11 cellular contexts compared by ENCODE assay signal in genomic region chr20:49694450-49695071, GRCh38. TPM values are rescaled to one million over a fixed set of nuclear protein-coding genes. Genes with fewer than 3 reads are reported as not detected.
DNase-seq lines count a peak whose midpoint lies in the region; ATAC-seq, FAIRE-seq and TF ChIP-seq lines count a peak whose summit lies in the region.
"Had no signal": no experiment of that assay in that cellular context is flagged by ENCODE, and none has a peak within 500 bp of the region (broad histone marks: within the 10 kb centered on the region; RNA-seq: fewer than 3 reads in every experiment).

No MANE protein-coding gene starts in this region.

- CTCF ChIA-PET in activated CD8-positive, alpha-beta T cell treated with anti-CD3 and anti-CD28 coated beads for 36 hours (lab: Charles Lee) = interaction anchor here (0.6 to 0.8 kb wide), 3 partner anchors 110 to 156 kb away, joined by 3 read pairs; no protein-coding TSS in a partner anchor
- CTCF ChIA-PET in activated CD8-positive, alpha-beta T cell treated with anti-CD3 and anti-CD28 coated beads, Interleukin-2, amount 10 ng/mL, durations not matched to agents 7 days and 5 days (lab: Charles Lee) = interaction anchor here (0.7 to 1.3 kb wide), 4 partner anchors 15 to 136 kb away, joined by 3 read pairs; no protein-coding TSS in a partner anchor

- no peak overlapping the region for H3K4me3 Mint-ChIP-seq in activated CD8-positive, alpha-beta T cell treated with anti-CD3 and anti-CD28 coated beads for 36 hours
- H3K4me3 Mint-ChIP-seq in activated CD8-positive, alpha-beta T cell treated with anti-CD3 and anti-CD28 coated beads, Interleukin-2, amount 10 ng/mL, durations not matched to agents 7 days and 5 days = no peak overlapping the region

- H3K9me3 ChIP-seq in OCI-LY3 (ENCODE audit: insufficient read depth, low read length) (no peaks in the 10 kb centered on the region), keratinocyte (ENCODE audit: control insufficient read depth, low read depth, low read length) (no peaks in the 10 kb centered on the region), stomach (no peaks in the 10 kb centered on the region), ovary (no peaks in the 10 kb centered on the region)
- H3K9me3 ChIP-seq: SK-N-SH, tibial nerve had no signal

- H3K27ac Mint-ChIP-seq in activated CD8-positive, alpha-beta T cell treated with anti-CD3 and anti-CD28 coated beads for 36 hours = peak overlapping the region; percentile 45
- H3K27ac Mint-ChIP-seq in activated CD8-positive, alpha-beta T cell treated with anti-CD3 and anti-CD28 coated beads, Interleukin-2, amount 10 ng/mL, durations not matched to agents 7 days and 5 days = no peak overlapping the region

- no peaks in the 10 kb centered on the region for H3K9me3 Mint-ChIP-seq in activated CD8-positive, alpha-beta T cell treated with anti-CD3 and anti-CD28 coated beads for 36 hours
- H3K9me3 Mint-ChIP-seq in activated CD8-positive, alpha-beta T cell treated with anti-CD3 and anti-CD28 coated beads, Interleukin-2, amount 10 ng/mL, durations not matched to agents 7 days and 5 days (ENCODE audit: insufficient read depth) = no peaks in the 10 kb centered on the region

- no peaks in the 10 kb centered on the region for H3K27me3 ChIP-seq in OCI-LY3 (ENCODE audit: low read depth, low read length)
- H3K27me3 ChIP-seq in keratinocyte (ENCODE audit: control insufficient read depth, extremely low read depth, insufficient read depth, low read length) = no peaks in the 10 kb centered on the region
- H3K27me3 ChIP-seq in stomach = no peaks in the 10 kb centered on the region
- no peaks in the 10 kb centered on the region for H3K27me3 ChIP-seq in ovary
- H3K27me3 ChIP-seq: tibial nerve had no signal

- TF ChIP-seq CTCF in activated CD8-positive, alpha-beta T cell treated with anti-CD3 and anti-CD28 coated beads for 36 hours (IDR thresholded peaks at IDR 0.05) = no peak
- TF ChIP-seq CTCF in OCI-LY3 (IDR thresholded peaks at IDR 0.05; ENCODE audit: low read depth, low read length) = no peak
- no peak for TF ChIP-seq CTCF in keratinocyte (optimal IDR thresholded peaks at IDR 0.05 in 1 of 3, IDR thresholded peaks at IDR 0.05 in 1 of 3, conservative IDR thresholded peaks at IDR 0.05 in 1 of 3; ENCODE audit: extremely low read depth in 1 of 3, insufficient read depth in 2 of 3, low read length in 3 of 3)
- TF ChIP-seq CTCF in stomach (IDR thresholded peaks at IDR 0.05) = no peak
- TF ChIP-seq CTCF in ovary (IDR thresholded peaks at IDR 0.05) = no peak

- 32 to 70% (median 45%) methylated on average over 2 of the region's 2 CpGs for WGBS in stomach, 5 donors
- 65 to 74% (median 66%) methylated on average over 2 of the region's 2 CpGs for WGBS in ovary, 3 donors

- TF ChIP-seq POLR2A in stomach (IDR thresholded peaks at IDR 0.05) = no peak
- TF ChIP-seq POLR2A in ovary (IDR thresholded peaks at IDR 0.05) = no peak

- no peaks in the 10 kb centered on the region for H3K36me3 Mint-ChIP-seq in activated CD8-positive, alpha-beta T cell treated with anti-CD3 and anti-CD28 coated beads for 36 hours (ENCODE audit: low read depth)
- peaks cover 2% of the 10 kb centered on the region for H3K36me3 Mint-ChIP-seq in activated CD8-positive, alpha-beta T cell treated with anti-CD3 and anti-CD28 coated beads, Interleukin-2, amount 10 ng/mL, durations not matched to agents 7 days and 5 days (ENCODE audit: low read depth)

- H3K27ac ChIP-seq in OCI-LY3 (ENCODE audit: low read length) (peak overlapping the region; percentile 11; the same call in 1 of the 2 replicates), keratinocyte (ENCODE audit: control insufficient read depth, insufficient read depth, low read length) (peak overlapping the region; percentile 13), stomach (peak overlapping the region in 4 of 5 donors; percentile 21 to 59 (median 32)), ovary (no peak overlapping the region)
- H3K27ac ChIP-seq: tibial nerve had no signal

- H3K4me2 ChIP-seq in OCI-LY3 (ENCODE audit: low read length) (peak overlapping the region; percentile 51), keratinocyte (ENCODE audit: control insufficient read depth, extremely low read depth, insufficient read depth, low read depth, low read length) (no peak overlapping the region)
- H3K4me2 ChIP-seq: SK-N-SH had no signal

- POLR2A ChIA-PET in activated CD8-positive, alpha-beta T cell treated with anti-CD3 and anti-CD28 coated beads for 36 hours (lab: Charles Lee) = interaction anchor here (0.6 to 1.4 kb wide), 3 partner anchors 16 to 275 kb away, joined by 3 to 4 read pairs (median 3); no protein-coding TSS in a partner anchor
- POLR2A ChIA-PET in activated CD8-positive, alpha-beta T cell treated with anti-CD3 and anti-CD28 coated beads, Interleukin-2, amount 10 ng/mL, durations not matched to agents 7 days and 5 days (lab: Charles Lee) = interaction anchor here (1.1 kb wide), 1 partner anchor 16 kb away, joined by 3 read pairs; no protein-coding TSS in a partner anchor

- peaks cover 4% of the 10 kb centered on the region for H3K9me1 ChIP-seq in keratinocyte (ENCODE audit: control insufficient read depth, extremely low read depth, insufficient read depth, low read length)

- dilution Hi-C loops in keratinocyte (cut with MboI; ENCODE audit: extremely low pct_ligation_motif_present, low sequenced_read_pairs) = no loop called here

- intact Hi-C loops in activated CD8-positive, alpha-beta T cell treated with anti-CD3 and anti-CD28 coated beads for 36 hours (cut with micrococcal nuclease) = no loop called here
- intact Hi-C loops in stomach (cut with DNase I; ENCODE audit: low total_unique reads) = loop anchor here (10.0 kb wide), 1 partner anchor 70 kb away; no protein-coding TSS in a partner anchor
- intact Hi-C loops in ovary (cut with DNase I) = no loop called here

- FAIRE-seq in keratinocyte (lab: Jason Lieb, UNC) (no peak), urothelium cell line (lab: Jason Lieb, UNC) (no peak)

- H3K79me2 ChIP-seq in OCI-LY3 (ENCODE audit: low read length) (peaks cover 97% of the 10 kb centered on the region), keratinocyte (ENCODE audit: control insufficient read depth, insufficient read depth, low read length) (peaks cover 93% of the 10 kb centered on the region)

- ATAC-seq in activated CD8-positive, alpha-beta T cell treated with anti-CD3 and anti-CD28 coated beads for 36 hours = peak; percentile 24
- no peak for ATAC-seq in activated CD8-positive, alpha-beta T cell treated with anti-CD3 and anti-CD28 coated beads, Interleukin-2, amount 10 ng/mL, durations not matched to agents 7 days and 5 days
- no peak for ATAC-seq in GM19324 (IDR thresholded peaks at IDR 0.05; ENCODE audit: low FRiP score, unreplicated experiment)

- H3K4me3 ChIP-seq in OCI-LY3 (ENCODE audit: low read length) (peak overlapping the region; percentile 14; the same call in 1 of the 2 replicates), keratinocyte (ENCODE audit: control insufficient read depth in 2 of 3, extremely low read depth in 1 of 3, insufficient read depth in 2 of 3, low read depth in 1 of 3, low read length in 3 of 3) (no peak overlapping the region), stomach (no peak overlapping the region), ovary (no peak overlapping the region)
- H3K4me3 ChIP-seq: tibial nerve had no signal

- TF ChIP-seq EP300 in stomach (IDR thresholded peaks at IDR 0.05) (no peak), ovary (IDR thresholded peaks at IDR 0.05) (no peak)

- DNase-seq in activated CD8-positive, alpha-beta T cell treated with anti-CD3 and anti-CD28 coated beads for 36 hours = no peak
- DNase-seq in activated CD8-positive, alpha-beta T cell treated with anti-CD3 and anti-CD28 coated beads, Interleukin-2, amount 10 ng/mL, durations not matched to agents 7 days and 5 days = no peak
- DNase-seq in keratinocyte (ENCODE audit: low read depth, low spot score) (no peak), stomach (no peak), ovary (no peak), urothelium cell line (ENCODE audit: low spot score) (no peak)
- DNase-seq: DMS53, SK-N-SH had no signal

- H3K9ac ChIP-seq in OCI-LY3 (ENCODE audit: low read length) (peak overlapping the region; percentile 13; the same call in 1 of the 2 replicates), keratinocyte (ENCODE audit: control insufficient read depth, extremely low read depth, insufficient read depth, low read length) (no peak overlapping the region)
- H3K9ac ChIP-seq: SK-N-SH had no signal

- H3K27me3 Mint-ChIP-seq in activated CD8-positive, alpha-beta T cell treated with anti-CD3 and anti-CD28 coated beads for 36 hours = no peaks in the 10 kb centered on the region
- no peaks in the 10 kb centered on the region for H3K27me3 Mint-ChIP-seq in activated CD8-positive, alpha-beta T cell treated with anti-CD3 and anti-CD28 coated beads, Interleukin-2, amount 10 ng/mL, durations not matched to agents 7 days and 5 days (ENCODE audit: low read depth)

- H3K4me1 ChIP-seq in OCI-LY3 (ENCODE audit: low read length) = peaks cover 92% of the 10 kb centered on the region
- peaks cover 59% of the 10 kb centered on the region for H3K4me1 ChIP-seq in keratinocyte (ENCODE audit: control insufficient read depth, extremely low read depth, insufficient read depth, low read length)
- H3K4me1 ChIP-seq in stomach = peaks cover 50 to 100% (median 81%) of the 10 kb centered on the region in 4 donors
- H3K4me1 ChIP-seq in ovary (ENCODE audit: insufficient read depth) = peaks cover 16% of the 10 kb centered on the region

- H4K20me1 ChIP-seq in OCI-LY3 (ENCODE audit: insufficient read depth, low read length) (peaks cover 79% of the 10 kb centered on the region), keratinocyte (ENCODE audit: control insufficient read depth, extremely low read depth, insufficient read depth, low read length) (peaks cover 4% of the 10 kb centered on the region)

- H2AFZ ChIP-seq in OCI-LY3 (ENCODE audit: low read depth, low read length) (no peak overlapping the region), keratinocyte (ENCODE audit: control insufficient read depth, low read length) (no peak overlapping the region)

- H3K4me1 Mint-ChIP-seq in activated CD8-positive, alpha-beta T cell treated with anti-CD3 and anti-CD28 coated beads for 36 hours (ENCODE audit: low read depth) = peaks cover 58% of the 10 kb centered on the region
- peaks cover 23% of the 10 kb centered on the region for H3K4me1 Mint-ChIP-seq in activated CD8-positive, alpha-beta T cell treated with anti-CD3 and anti-CD28 coated beads, Interleukin-2, amount 10 ng/mL, durations not matched to agents 7 days and 5 days (ENCODE audit: low read depth)

- H3K36me3 ChIP-seq in OCI-LY3 (replicated peaks; ENCODE audit: low read depth, low read length) = peaks cover 13% of the 10 kb centered on the region
- no peaks in the 10 kb centered on the region for H3K36me3 ChIP-seq in keratinocyte (ENCODE audit: control insufficient read depth in 2 of 2, extremely low read depth in 1 of 2, insufficient read depth in 2 of 2, low read length in 2 of 2)
- no peaks in the 10 kb centered on the region for H3K36me3 ChIP-seq in stomach
- no peaks in the 10 kb centered on the region for H3K36me3 ChIP-seq in ovary
- H3K36me3 ChIP-seq: tibial nerve had no signal

RNA-seq across cellular contexts. Expression of gene B4GALT5, which starts 19.1 kb away (rescaled TPM):
- total RNA-seq in activated CD8-positive, alpha-beta T cell treated with anti-CD3 and anti-CD28 coated beads for 36 hours = 10 to 100 TPM; 16.5 to 16.8 TPM
- total RNA-seq in activated CD8-positive, alpha-beta T cell treated with anti-CD3 and anti-CD28 coated beads, Interleukin-2, amount 10 ng/mL, durations not matched to agents 7 days and 5 days = 10 to 100 TPM; 13.3 to 13.4 TPM
- polyA plus RNA-seq in keratinocyte (20.1 to 27.8 TPM (median 23.5 TPM) in 3 replicates), stomach (10 to 100 TPM in 2 of 3 donors, 1 to 10 TPM in 1; 7.5 to 10.8 (median 10.2) TPM), ovary (10 to 100 TPM; 22.2 to 50.9 TPM)
- polyA plus RNA-seq in keratinocyte (2011; ENCODE audit: low read depth) = 3.7 TPM
- polyA plus RNA-seq in keratinocyte (2011; cell fraction: cytosol; rRNA removed) = 19.5 and 27.6 TPM in 2 replicates
- polyA plus RNA-seq in keratinocyte (2011; cell fraction: nucleus; rRNA removed) = 24.8 and 27.3 TPM in 2 replicates
- 9.1 and 16.7 TPM in 2 replicates for polyA plus RNA-seq in keratinocyte (2012; ENCODE audit: low replicate concordance)
- 21.8 to 23.9 TPM (median 23.2 TPM) in 3 replicates for polyA minus RNA-seq in keratinocyte
- 21.5 TPM for polyA minus RNA-seq in keratinocyte (2011; cell fraction: cytosol; rRNA and poly(A)+ RNA removed)
- polyA minus RNA-seq in keratinocyte (2011; cell fraction: nucleus; rRNA and poly(A)+ RNA removed) = 15.6 and 26.1 TPM in 2 replicates
- total RNA-seq in stomach (10 to 100 TPM; 17.5 to 40.0 (median 25.8) TPM), ovary (10 to 100 TPM; 19.0 to 53.6 (median 37.7) TPM)

Comparison
In these comparisons a context has a peak if more than half of its experiments do, and no peak if none do; other contexts are left out.
1. H3K27ac ChIP-seq: peak in OCI-LY3 (single experiment), keratinocyte (single experiment) and stomach (4 of 5); none in ovary (0 of 2).